In the genomic region with DNA sequence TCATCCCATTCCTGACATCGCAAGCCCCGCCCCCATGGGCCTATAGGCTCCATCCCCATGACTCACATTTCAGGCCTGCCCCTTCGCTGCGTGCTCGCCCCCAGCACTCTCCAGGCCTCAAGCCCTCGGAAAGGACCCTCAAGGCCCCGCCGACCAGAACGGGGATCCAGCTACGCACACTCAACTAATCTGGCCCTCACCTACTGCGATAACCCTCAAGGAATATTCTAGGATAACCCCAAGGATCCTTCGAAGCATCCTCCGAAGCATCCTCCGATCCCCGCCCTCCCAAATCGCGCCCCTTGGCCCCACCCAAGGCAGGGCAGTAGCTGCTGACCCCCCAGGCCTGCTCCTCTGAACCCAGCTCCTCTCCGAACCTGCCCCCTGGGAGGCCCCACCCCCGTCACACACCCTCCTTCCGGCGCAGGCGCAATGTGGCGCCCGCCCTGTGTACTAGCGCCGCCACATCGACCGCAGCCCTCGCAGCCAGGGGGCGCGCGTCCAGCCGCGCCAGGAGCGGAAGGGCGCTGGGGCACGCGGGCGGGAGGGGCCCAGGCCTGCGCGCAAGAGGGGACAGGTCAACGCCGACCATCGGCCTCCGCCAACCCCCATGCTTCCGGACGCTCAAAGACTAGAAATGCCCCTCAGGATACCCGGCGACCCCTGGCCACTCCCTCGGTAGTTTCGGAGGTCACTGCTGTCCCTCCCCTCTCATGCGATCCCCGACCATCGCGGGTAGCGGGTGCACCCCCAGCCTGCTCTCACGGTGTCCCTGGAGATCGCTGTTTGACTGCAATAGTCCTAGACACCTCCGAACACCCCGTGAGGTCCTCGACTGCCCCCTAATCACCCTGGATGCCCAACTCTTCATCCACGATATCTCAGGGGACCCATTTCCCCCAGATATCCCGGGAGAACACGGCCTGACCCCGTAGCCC, we compare ENCODE assay signal across 6 cellular contexts. TPM values are rescaled to one million over a fixed set of nuclear protein-coding genes. Genes with fewer than 3 reads are reported as not detected.
DNase-seq lines count a peak whose midpoint lies in the region; ATAC-seq, FAIRE-seq and TF ChIP-seq lines count a peak whose summit lies in the region.

No MANE protein-coding gene starts in this region.

- TF ChIP-seq CTCF in activated B cell treated with CpG ODN at 0.5 μM for 24 hours (IDR thresholded peaks at IDR 0.05) = no peak
- TF ChIP-seq CTCF in endothelial cell of umbilical vein (IDR thresholded peaks at IDR 0.05; ENCODE audit: extremely low read depth in 1 of 2, insufficient read depth in 1 of 2, low read depth in 1 of 2, low read length in 2 of 2) = peak; percentile 53 to 75
- TF ChIP-seq CTCF in parathyroid adenoma (IDR thresholded peaks at IDR 0.05) = peak; percentile 83

- TF ChIP-seq POLR2A in endothelial cell of umbilical vein (IDR thresholded peaks at IDR 0.05; ENCODE audit: low read depth, low read length) = no peak

- no peaks in the 10 kb centered on the region for H3K9me1 ChIP-seq in endothelial cell of umbilical vein (replicated peaks; ENCODE audit: control insufficient read depth, extremely low read depth, insufficient read depth, low read length)

- H3K27ac ChIP-seq in endothelial cell of umbilical vein (ENCODE audit: insufficient read depth, low read depth, low read length) = peak overlapping the region; percentile 96
- H3K27ac ChIP-seq in parathyroid adenoma = peak overlapping the region; percentile 98

- DNase-seq in AG08395 (ENCODE audit: low spot score) = peak; percentile 88
- DNase-seq in NAMALWA (ENCODE audit: low spot score) = peak; percentile 87
- DNase-seq in activated B cell treated with CpG ODN at 0.5 μM for 24 hours = peak; percentile 78
- DNase-seq in endothelial cell of umbilical vein (ENCODE audit: low read depth, low spot score) = peak; percentile 81

- peak overlapping the region; percentile 14 to 59 (median 48) for H3K4me3 ChIP-seq in endothelial cell of umbilical vein (replicated peaks in 1 of 3; ENCODE audit: insufficient read depth in 1 of 3, low read depth in 1 of 3, low read length in 3 of 3)
- H3K4me3 ChIP-seq in parathyroid adenoma (ENCODE audit: low read depth, low read length) = peak overlapping the region; percentile 83

- H3K27me3 ChIP-seq in endothelial cell of umbilical vein (ENCODE audit: control insufficient read depth in 2 of 2, insufficient read depth in 2 of 2, low read length in 2 of 2) = no peaks in the 10 kb centered on the region
- no peaks in the 10 kb centered on the region for H3K27me3 ChIP-seq in parathyroid adenoma (ENCODE audit: control insufficient read depth, insufficient read depth, low read length)

- H3K27ac Mint-ChIP-seq in activated B cell treated with CpG ODN at 0.5 μM for 24 hours = peak overlapping the region; percentile 93

- no peaks in the 10 kb centered on the region for H4K20me1 ChIP-seq in endothelial cell of umbilical vein (replicated peaks; ENCODE audit: control insufficient read depth, extremely low read depth, insufficient read depth, low read length)

- H3K9me3 ChIP-seq in endothelial cell of umbilical vein (replicated peaks; ENCODE audit: control insufficient read depth, insufficient read depth, low read length) = no peaks in the 10 kb centered on the region
- no peaks in the 10 kb centered on the region for H3K9me3 ChIP-seq in parathyroid adenoma (ENCODE audit: control insufficient read depth, low read length)

- no peaks in the 10 kb centered on the region for H3K9me3 Mint-ChIP-seq in activated B cell treated with CpG ODN at 0.5 μM for 24 hours

- peak overlapping the region; percentile 58 for H3K4me2 ChIP-seq in endothelial cell of umbilical vein (ENCODE audit: insufficient read depth, low read length)
- peak overlapping the region; percentile 84 for H3K4me2 ChIP-seq in parathyroid adenoma (ENCODE audit: low read length)

- peak overlapping the region; percentile 93 for H3K4me3 Mint-ChIP-seq in activated B cell treated with CpG ODN at 0.5 μM for 24 hours

- H3K79me2 ChIP-seq in endothelial cell of umbilical vein (ENCODE audit: control insufficient read depth, insufficient read depth, low read length) (no peaks in the 10 kb centered on the region), parathyroid adenoma (no peaks in the 10 kb centered on the region)

- H3K36me3 Mint-ChIP-seq in activated B cell treated with CpG ODN at 0.5 μM for 24 hours (ENCODE audit: low read depth) = no peaks in the 10 kb centered on the region

- intact Hi-C loops in activated B cell treated with CpG ODN at 0.5 μM for 24 hours (cut with micrococcal nuclease) (loop anchor here (1.0 to 5.0 kb wide), 4 partner anchors 10 to 36 kb away; a partner anchor contains a TSS), endothelial cell of umbilical vein (cut with micrococcal nuclease) (loop anchor here (2.0 kb wide), 1 partner anchor 19 kb away; no protein-coding TSS in a partner anchor)

- CTCF ChIA-PET in activated B cell treated with CpG ODN at 0.5 μM for 24 hours (lab: Charles Lee) (interaction anchor here (0.8 to 1.2 kb wide), 6 partner anchors 10 to 258 kb away, joined by 3 to 7 read pairs (median 4); no protein-coding TSS in a partner anchor), endothelial cell of umbilical vein (lab: Charles Lee) (interaction anchor here (0.6 to 3.3 kb wide), 9 partner anchors 10 to 37 kb away, joined by 3 to 31 read pairs (median 4); a partner anchor contains a TSS)

- dilution Hi-C loops in endothelial cell of umbilical vein (cut with MboI; ENCODE audit: extremely low pct_ligation_motif_present, low sequenced_read_pairs) = no loop called here

- peak overlapping the region; percentile 82 for H3K9ac ChIP-seq in endothelial cell of umbilical vein (replicated peaks; ENCODE audit: extremely low read depth, insufficient read depth, low read length)
- H3K9ac ChIP-seq in parathyroid adenoma = no peak overlapping the region

- POLR2A ChIA-PET in activated B cell treated with CpG ODN at 0.5 μM for 24 hours (lab: Charles Lee) (interaction anchor here (0.6 to 2.1 kb wide), 21 partner anchors 12 to 617 kb away, joined by 3 to 32 read pairs (median 5); a partner anchor contains a TSS), endothelial cell of umbilical vein (lab: Charles Lee) (interaction anchor here (0.7 to 1.0 kb wide), 2 partner anchors 15 to 18 kb away, joined by 3 read pairs; a partner anchor contains a TSS)

- H3K4me1 Mint-ChIP-seq in activated B cell treated with CpG ODN at 0.5 μM for 24 hours = peaks cover 20% of the 10 kb centered on the region

- FAIRE-seq in endothelial cell of umbilical vein (lab: Jason Lieb, UNC) = no peak

- peaks cover 2% of the 10 kb centered on the region for H3K4me1 ChIP-seq in endothelial cell of umbilical vein (ENCODE audit: control insufficient read depth, extremely low read depth, insufficient read depth, low read length)
- H3K4me1 ChIP-seq in parathyroid adenoma = no peaks in the 10 kb centered on the region

- ATAC-seq in GM21367 (IDR thresholded peaks at IDR 0.05; ENCODE audit: unreplicated experiment) = peak; percentile 82
- ATAC-seq in activated B cell treated with CpG ODN at 0.5 μM for 24 hours (ENCODE audit: low read depth) = peak; percentile 91

- BruUV-seq in endothelial cell of umbilical vein (replicated peaks; lab: Mats Ljungman, UMichigan) = TSS peak; percentile 65

- H3K36me3 ChIP-seq in endothelial cell of umbilical vein (ENCODE audit: control insufficient read depth in 2 of 2, extremely low read depth in 1 of 2, insufficient read depth in 2 of 2, low read length in 2 of 2) (no peaks in the 10 kb centered on the region), parathyroid adenoma (ENCODE audit: control insufficient read depth, insufficient read depth, low read length) (no peaks in the 10 kb centered on the region)

- H2AFZ ChIP-seq in endothelial cell of umbilical vein (ENCODE audit: low read depth, low read length) (peak overlapping the region; percentile 84), parathyroid adenoma (peak overlapping the region; percentile 79)

- H3K27me3 Mint-ChIP-seq in activated B cell treated with CpG ODN at 0.5 μM for 24 hours = no peaks in the 10 kb centered on the region

RNA-seq across cellular contexts. Expression of a gene that starts 6.4 kb away (rescaled TPM):
- 1.2 and 1.5 TPM in 2 replicates for total RNA-seq in activated B cell treated with CpG ODN at 0.5 μM for 24 hours
- total RNA-seq in endothelial cell of umbilical vein = 0.48 and 0.77 TPM in 2 replicates
- polyA plus RNA-seq in endothelial cell of umbilical vein = 0.88 and 0.94 TPM in 2 replicates
- 0.30 and 0.45 TPM in 2 replicates for polyA plus RNA-seq in endothelial cell of umbilical vein (2011; cell fraction: cytosol; rRNA removed)
- 0.74 and 1.1 TPM in 2 replicates for polyA plus RNA-seq in endothelial cell of umbilical vein (2011; cell fraction: nucleus; rRNA removed)
- polyA plus RNA-seq in endothelial cell of umbilical vein (2012) = 0.27 and 0.42 TPM in 2 replicates
- polyA minus RNA-seq in endothelial cell of umbilical vein = 0.23 and 0.49 TPM in 2 replicates
- polyA minus RNA-seq in endothelial cell of umbilical vein (2011; cell fraction: cytosol; rRNA and poly(A)+ RNA removed) = 2.0 TPM
- 0.14 and 1.3 TPM in 2 replicates for polyA minus RNA-seq in endothelial cell of umbilical vein (2011; cell fraction: nucleus; rRNA and poly(A)+ RNA removed)

RNA-seq across cellular contexts. Expression of a gene that starts 15.5 kb away (rescaled TPM):
- total RNA-seq in activated B cell treated with CpG ODN at 0.5 μM for 24 hours (97.2 and 111 TPM in 2 replicates), endothelial cell of umbilical vein (153 and 170 TPM in 2 replicates)
- 277 and 304 TPM in 2 replicates for polyA plus RNA-seq in endothelial cell of umbilical vein
- polyA plus RNA-seq in endothelial cell of umbilical vein (2011; cell fraction: cytosol; rRNA removed) = 223 and 301 TPM in 2 replicates
- 64.7 and 70.3 TPM in 2 replicates for polyA plus RNA-seq in endothelial cell of umbilical vein (2011; cell fraction: nucleus; rRNA removed)
- 151 and 201 TPM in 2 replicates for polyA plus RNA-seq in endothelial cell of umbilical vein (2012)
- polyA minus RNA-seq in endothelial cell of umbilical vein = 150 and 171 TPM in 2 replicates
- polyA minus RNA-seq in endothelial cell of umbilical vein (2011; cell fraction: cytosol; rRNA and poly(A)+ RNA removed) = 278 TPM
- 15.2 and 30.8 TPM in 2 replicates for polyA minus RNA-seq in endothelial cell of umbilical vein (2011; cell fraction: nucleus; rRNA and poly(A)+ RNA removed)

RNA-seq across cellular contexts. Expression of a gene that starts 30.0 kb away (rescaled TPM):
- total RNA-seq in activated B cell treated with CpG ODN at 0.5 μM for 24 hours (11.8 and 13.8 TPM in 2 replicates), endothelial cell of umbilical vein (9.6 and 15.0 TPM in 2 replicates)
- 6.8 and 8.6 TPM in 2 replicates for polyA plus RNA-seq in endothelial cell of umbilical vein
- polyA plus RNA-seq in endothelial cell of umbilical vein (2011; cell fraction: cytosol; rRNA removed) = 3.0 and 4.3 TPM in 2 replicates
- polyA plus RNA-seq in endothelial cell of umbilical vein (2011; cell fraction: nucleus; rRNA removed) = 12.7 and 13.1 TPM in 2 replicates
- polyA plus RNA-seq in endothelial cell of umbilical vein (2012) = 5.8 and 10.6 TPM in 2 replicates
- 5.2 and 5.9 TPM in 2 replicates for polyA minus RNA-seq in endothelial cell of umbilical vein
- polyA minus RNA-seq in endothelial cell of umbilical vein (2011; cell fraction: cytosol; rRNA and poly(A)+ RNA removed) = 15.7 TPM
- 2.6 and 6.5 TPM in 2 replicates for polyA minus RNA-seq in endothelial cell of umbilical vein (2011; cell fraction: nucleus; rRNA and poly(A)+ RNA removed)

RNA-seq across cellular contexts. Expression of a gene that starts 32.6 kb away (rescaled TPM):
- 18.7 and 19.6 TPM in 2 replicates for total RNA-seq in activated B cell treated with CpG ODN at 0.5 μM for 24 hours
- total RNA-seq in endothelial cell of umbilical vein = 21.3 and 22.6 TPM in 2 replicates
- polyA plus RNA-seq in endothelial cell of umbilical vein = 17.5 and 22.1 TPM in 2 replicates
- 29.7 and 30.0 TPM in 2 replicates for polyA plus RNA-seq in endothelial cell of umbilical vein (2011; cell fraction: cytosol; rRNA removed)
- 18.9 and 21.7 TPM in 2 replicates for polyA plus RNA-seq in endothelial cell of umbilical vein (2011; cell fraction: nucleus; rRNA removed)
- polyA plus RNA-seq in endothelial cell of umbilical vein (2012) = 20.9 and 23.1 TPM in 2 replicates
- 13.1 and 14.9 TPM in 2 replicates for polyA minus RNA-seq in endothelial cell of umbilical vein
- polyA minus RNA-seq in endothelial cell of umbilical vein (2011; cell fraction: cytosol; rRNA and poly(A)+ RNA removed) = 19.3 TPM
- polyA minus RNA-seq in endothelial cell of umbilical vein (2011; cell fraction: nucleus; rRNA and poly(A)+ RNA removed) = 4.9 and 6.3 TPM in 2 replicates

RNA-seq across cellular contexts. Expression of a gene that starts 43.8 kb away (rescaled TPM):
- 0.82 and 1.6 TPM in 2 replicates for total RNA-seq in activated B cell treated with CpG ODN at 0.5 μM for 24 hours
- 0.46 and 0.77 TPM in 2 replicates for total RNA-seq in endothelial cell of umbilical vein
- 0.11 and 0.21 TPM in 2 replicates for polyA plus RNA-seq in endothelial cell of umbilical vein
- polyA plus RNA-seq in endothelial cell of umbilical vein (2011; cell fraction: cytosol; rRNA removed) = 0.14 and 0.17 TPM in 2 replicates
- polyA plus RNA-seq in endothelial cell of umbilical vein (2011; cell fraction: nucleus; rRNA removed) = 0.15 and 0.16 TPM in 2 replicates
- 0.11 and 0.15 TPM in 2 replicates for polyA plus RNA-seq in endothelial cell of umbilical vein (2012)
- polyA minus RNA-seq in endothelial cell of umbilical vein = 0.32 TPM in 1 of 2 replicates, not detected in the other
- 0.72 TPM for polyA minus RNA-seq in endothelial cell of umbilical vein (2011; cell fraction: cytosol; rRNA and poly(A)+ RNA removed)
- polyA minus RNA-seq in endothelial cell of umbilical vein (2011; cell fraction: nucleus; rRNA and poly(A)+ RNA removed) = 0.19 TPM in 1 of 2 replicates, not detected in the other

Comparison
In these comparisons a context has a peak if more than half of its experiments do, and no peak if none do; other contexts are left out.
1. Peak in every context shown above with its lines: DNase-seq, ATAC-seq, H3K4me3 ChIP-seq and H3K27ac ChIP-seq.